8 cellular contexts compared by ENCODE assay signal in the genomic region with DNA sequence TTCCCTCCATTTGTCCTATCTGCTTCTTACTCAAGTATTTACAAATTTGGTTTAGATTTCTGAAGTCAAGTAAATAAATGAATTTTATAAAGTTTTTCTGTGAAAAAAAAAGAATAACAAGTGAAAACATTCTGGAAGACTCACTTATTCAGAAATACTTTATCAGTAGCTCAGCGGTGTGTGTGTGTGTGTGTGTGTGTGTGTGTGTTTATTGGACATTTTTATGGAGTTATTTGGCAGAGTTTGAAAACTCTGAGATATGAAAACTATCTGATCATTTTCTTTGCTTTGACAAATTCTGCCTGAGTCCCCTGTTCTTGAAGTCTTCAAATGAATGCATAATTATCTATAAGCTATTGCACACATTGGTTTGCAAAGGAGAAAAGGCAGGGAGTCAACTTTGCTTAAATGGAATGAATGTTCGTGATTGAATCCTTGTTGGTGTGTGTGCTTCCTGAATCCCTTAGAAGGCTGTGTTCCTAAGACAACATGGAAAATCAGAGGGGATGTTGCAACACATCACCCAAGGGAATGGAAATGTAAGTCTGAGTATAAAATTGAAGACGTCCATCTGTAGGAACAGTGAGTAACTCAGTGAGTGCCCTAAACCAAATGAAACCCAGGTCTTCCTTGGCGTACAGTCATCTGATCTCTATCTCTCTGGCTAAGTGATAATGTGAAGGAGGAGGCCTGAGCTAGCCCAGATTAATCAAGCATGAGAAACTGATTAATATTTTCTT.
DNase-seq lines count a peak whose midpoint lies in the region; ATAC-seq and TF ChIP-seq lines count a peak whose summit lies in the region.

No MANE protein-coding gene starts in this region.

- H3K36me3 ChIP-seq in neural progenitor cell, result no peaks in the 10 kb centered on the region

- ATAC-seq in HG02840 (IDR thresholded peaks at IDR 0.05; ENCODE audit: low FRiP score, unreplicated experiment), result no peak

- H3K4me1 Mint-ChIP-seq in neural progenitor cell, result peaks cover 4% of the 10 kb centered on the region

- H3K27ac ChIP-seq in neural progenitor cell, result no peak overlapping the region

- no peaks in the 10 kb centered on the region for H3K27me3 ChIP-seq in neural progenitor cell

- TF ChIP-seq CTCF in neural progenitor cell (IDR thresholded peaks at IDR 0.05), result no peak

- H3K27ac Mint-ChIP-seq in neural progenitor cell, result no peak overlapping the region

- H3K4me3 Mint-ChIP-seq in neural progenitor cell, result no peak overlapping the region

- no peaks in the 10 kb centered on the region for H3K4me1 ChIP-seq in neural progenitor cell

- no peak overlapping the region for H3K9ac ChIP-seq in neural progenitor cell

- H3F3A ChIP-seq in neural progenitor cell (ENCODE audit: low read depth), result no peaks in the 10 kb centered on the region

- H3K4me3 ChIP-seq in neural progenitor cell, result no peak overlapping the region

- H3K4me2 ChIP-seq in neural progenitor cell, result no peak overlapping the region

- H3K36me3 Mint-ChIP-seq in neural progenitor cell, result no peaks in the 10 kb centered on the region

- peaks cover 3% of the 10 kb centered on the region for H3K27me3 Mint-ChIP-seq in neural progenitor cell (ENCODE audit: insufficient read depth, low read depth)

- peak; percentile 65 for DNase-seq in AG20443 (ENCODE audit: low spot score)
- peak; percentile 92 for DNase-seq in HS-5 (ENCODE audit: low read depth)
- peak; percentile 31 for DNase-seq in epidermal melanocyte (ENCODE audit: insufficient read length, low spot score)
- DNase-seq in neural progenitor cell (ENCODE audit: low spot score), result no peak
- DNase-seq in NCI-H526 treated with DMSO at 0.1 percent for 48 hours (lab: John Stamatoyannopoulos, UW), result no peak
- no peak for DNase-seq in NCI-H187 (lab: John Stamatoyannopoulos, UW)
- DNase-seq in NCI-H2196 (lab: John Stamatoyannopoulos, UW; ENCODE audit: unreplicated experiment), result no peak

- no peaks in the 10 kb centered on the region for H3K9me3 Mint-ChIP-seq in neural progenitor cell

- H2AFZ ChIP-seq in neural progenitor cell (replicated peaks), result peak overlapping the region; percentile 72

- H3K9me3 ChIP-seq in neural progenitor cell (ENCODE audit: low read depth), result no peaks in the 10 kb centered on the region

- H4K20me1 ChIP-seq in neural progenitor cell (ENCODE audit: low read depth), result no peaks in the 10 kb centered on the region

- no peaks in the 10 kb centered on the region for H3K79me2 ChIP-seq in neural progenitor cell (ENCODE audit: low read depth)

Comparison
In these comparisons a context has a peak if more than half of its experiments do, and no peak if none do; other contexts are left out.
1. DNase-seq: peak in AG20443 (single experiment), HS-5 (single experiment) and epidermal melanocyte (single experiment); none in neural progenitor cell (single experiment), NCI-H526 treated with DMSO at 0.1 percent for 48 hours (single experiment), NCI-H187 (0 of 2) and NCI-H2196 (single experiment).